Comparison of ENCODE assay signal across 19 cellular contexts in the genomic region with DNA sequence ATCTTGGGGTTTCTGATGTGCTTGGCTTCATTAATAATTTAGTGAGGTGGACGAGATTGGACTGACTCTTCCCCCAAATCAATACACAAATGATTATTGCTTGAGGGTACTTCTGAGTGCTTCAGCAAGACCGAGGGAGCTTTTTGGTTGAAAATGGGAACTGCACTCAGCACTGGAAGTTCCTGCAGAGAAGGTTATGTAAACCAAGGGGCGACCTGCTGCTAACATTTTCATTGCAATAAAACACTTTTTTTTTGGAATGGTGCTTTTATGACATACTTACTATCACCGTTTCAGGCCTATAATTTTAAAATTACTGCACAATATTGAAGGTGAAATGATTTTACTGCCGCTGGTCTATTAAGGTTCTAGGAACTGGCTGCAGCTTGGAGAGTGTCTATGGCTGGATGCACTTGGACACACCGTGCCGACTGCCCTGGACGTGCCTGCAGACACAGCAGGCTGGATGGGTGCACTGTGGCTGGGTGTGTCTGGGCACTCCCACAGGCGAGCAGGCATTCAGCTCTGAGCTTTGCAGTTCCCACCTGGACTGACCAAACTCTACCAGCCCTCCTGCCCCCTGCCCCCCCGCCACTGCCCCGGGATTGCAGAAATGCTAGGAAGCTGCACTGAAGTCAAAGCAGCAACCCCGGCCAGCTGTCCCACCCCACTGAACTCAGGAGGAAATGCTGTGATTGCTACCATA. TPM values are rescaled to one million over a fixed set of nuclear protein-coding genes. Genes with fewer than 3 reads are reported as not detected.
DNase-seq lines count a peak whose midpoint lies in the region; ATAC-seq and TF ChIP-seq lines count a peak whose summit lies in the region.
"Had no signal": no experiment of that assay in that cellular context is flagged by ENCODE, and none has a peak within 500 bp of the region (broad histone marks: within the 10 kb centered on the region; RNA-seq: fewer than 3 reads in every experiment).

No MANE protein-coding gene starts in this region.

- intact Hi-C loops in sciatic nerve (cut with DNase I), result no loop called here

- H3K27me3 ChIP-seq in GM23338 (ENCODE audit: insufficient read depth) (no peaks in the 10 kb centered on the region), iPS-20b (ENCODE audit: insufficient read depth, low read length) (peaks cover 8% of the 10 kb centered on the region; the same call in 1 of the 2 replicates)
- H3K27me3 ChIP-seq: BE2C, foreskin keratinocyte had no signal

- POLR2A ChIA-PET in naive thymus-derived CD8-positive, alpha-beta T cell (lab: Charles Lee), result interaction anchor here (0.6 to 1.4 kb wide), 2 partner anchors 10 to 233 kb away, joined by 3 to 7 read pairs; no protein-coding TSS in a partner anchor

- peak overlapping the region; percentile 38 for H3K4me2 ChIP-seq in GM23338

- no peaks in the 10 kb centered on the region for H3K9me2 ChIP-seq in GM23338 (ENCODE audit: insufficient read depth)

- no peaks in the 10 kb centered on the region for H4K20me1 ChIP-seq in GM23338 (replicated peaks; ENCODE audit: insufficient read depth)

- no peak for TF ChIP-seq CTCF in GM23338 (conservative IDR thresholded peaks at IDR 0.05; ENCODE audit: low read depth in 2 of 2)

- H2AFZ ChIP-seq in GM23338, result peak overlapping the region; percentile 86; the same call in 1 of the 2 replicates

- no peak for ATAC-seq in GM23338
- ATAC-seq in sciatic nerve, result no peak
- ATAC-seq in naive thymus-derived CD8-positive, alpha-beta T cell, result no peak
- ATAC-seq: foreskin keratinocyte; stimulated activated memory B cell treated with anti-CD40 and anti-IgM and Interleukin-4, amounts not matched to agents 10 μg/mL and 1 μg/mL and 100 μg/mL, for 72 hours had no signal

- H3K9ac ChIP-seq in iPS-20b (ENCODE audit: low read depth, low read length), result no peak overlapping the region

- H3K4me1 Mint-ChIP-seq in GM23338, result peaks cover 10% of the 10 kb centered on the region
- H3K4me1 Mint-ChIP-seq in naive thymus-derived CD8-positive, alpha-beta T cell, result peaks cover 4 to 15% (median 13%) of the 10 kb centered on the region in 4 donors
- H3K4me1 Mint-ChIP-seq: mesothelial cell of epicardium; stimulated activated memory B cell treated with anti-CD40 and anti-IgM and Interleukin-4, amounts not matched to agents 10 μg/mL and 1 μg/mL and 100 μg/mL, for 72 hours had no signal

- H3K4me3 ChIP-seq in GM23338 (no peak overlapping the region), iPS-20b (ENCODE audit: low read length) (peak overlapping the region; percentile 15; the same call in 1 of the 2 replicates)

- peaks cover 3% of the 10 kb centered on the region; the same call in 1 of the 2 replicates for H3F3A ChIP-seq in GM23338 (replicated peaks; ENCODE audit: low read depth)

- peaks cover 12% of the 10 kb centered on the region for H3K27me3 Mint-ChIP-seq in GM23338 (ENCODE audit: insufficient read depth, low read depth, poor library complexity)
- peaks cover 3 to 20% (median 10%) of the 10 kb centered on the region in 5 donors for H3K27me3 Mint-ChIP-seq in naive thymus-derived CD8-positive, alpha-beta T cell

- no peaks in the 10 kb centered on the region for H3K9me3 ChIP-seq in iPS-20b (ENCODE audit: insufficient read depth, low read depth, low read length)
- H3K9me3 ChIP-seq: BE2C had no signal

- H3K36me3 Mint-ChIP-seq in GM23338 (ENCODE audit: low read depth), result no peaks in the 10 kb centered on the region
- peaks cover 0 to 3% (median 0%) of the 10 kb centered on the region in 3 donors for H3K36me3 Mint-ChIP-seq in naive thymus-derived CD8-positive, alpha-beta T cell
- H3K36me3 Mint-ChIP-seq: mesothelial cell of epicardium; stimulated activated memory B cell treated with anti-CD40 and anti-IgM and Interleukin-4, amounts not matched to agents 10 μg/mL and 1 μg/mL and 100 μg/mL, for 72 hours had no signal

- DNase-seq in GM23338 (ENCODE audit: low spot score), result no peak
- peak; percentile 58 for DNase-seq in NCI-H69 (lab: John Stamatoyannopoulos, UW)
- DNase-seq in sciatic nerve (ENCODE audit: low spot score), result peak; percentile 47
- DNase-seq in NCI-H2081 (lab: John Stamatoyannopoulos, UW), result no peak
- no peak for DNase-seq in activated T-cell treated with anti-CD3 and anti-CD28 coated beads, Interleukin-2, amount 50 U/mL, for 48 hours
- no peak for DNase-seq in naive thymus-derived CD8-positive, alpha-beta T cell
- DNase-seq: activated CD4-positive, alpha-beta T cell treated with anti-CD3 and anti-CD28 coated beads, Interleukin-2, amount 50 U/mL, for 1 hour; BE2C; foreskin keratinocyte; H9; IMR-90; NCI-H1436 treated with DMSO at 0.1 percent for 48 hours; occipital lobe had no signal

- no peaks in the 10 kb centered on the region for H3K79me2 ChIP-seq in GM23338 (replicated peaks; ENCODE audit: insufficient read depth)

- H3K36me3 ChIP-seq in GM23338 (ENCODE audit: insufficient read depth), result no peaks in the 10 kb centered on the region
- H3K36me3 ChIP-seq in iPS-20b (ENCODE audit: insufficient read depth, low read depth, low read length), result no peaks in the 10 kb centered on the region
- H3K36me3 ChIP-seq: BE2C had no signal

- H3K4me1 ChIP-seq in GM23338 (ENCODE audit: insufficient read depth), result peaks cover 6% of the 10 kb centered on the region
- H3K4me1 ChIP-seq in iPS-20b (ENCODE audit: insufficient read depth, low read length), result peaks cover 6% of the 10 kb centered on the region; the same call in 1 of the 2 replicates
- H3K4me1 ChIP-seq: BE2C, foreskin keratinocyte had no signal

- H3K4me3 Mint-ChIP-seq in GM23338, result peak overlapping the region; percentile 48; the same call in 2 of the 3 replicates
- H3K4me3 Mint-ChIP-seq in naive thymus-derived CD8-positive, alpha-beta T cell, result no peak overlapping the region
- H3K4me3 Mint-ChIP-seq: mesothelial cell of epicardium; stimulated activated memory B cell treated with anti-CD40 and anti-IgM and Interleukin-4, amounts not matched to agents 10 μg/mL and 1 μg/mL and 100 μg/mL, for 72 hours had no signal

- H3K27ac ChIP-seq in GM23338 (ENCODE audit: low read depth), result no peak overlapping the region
- H3K27ac ChIP-seq in iPS-20b (ENCODE audit: low read length), result no peak overlapping the region
- H3K27ac ChIP-seq: foreskin keratinocyte had no signal

- H3K9me3 Mint-ChIP-seq in GM23338, result no peaks in the 10 kb centered on the region
- H3K9me3 Mint-ChIP-seq in naive thymus-derived CD8-positive, alpha-beta T cell, result no peaks in the 10 kb centered on the region
- H3K9me3 Mint-ChIP-seq: H9; mesothelial cell of epicardium; stimulated activated memory B cell treated with anti-CD40 and anti-IgM and Interleukin-4, amounts not matched to agents 10 μg/mL and 1 μg/mL and 100 μg/mL, for 72 hours had no signal

- H3K27ac Mint-ChIP-seq in GM23338, result no peak overlapping the region
- H3K27ac Mint-ChIP-seq in naive thymus-derived CD8-positive, alpha-beta T cell, result no peak overlapping the region
- H3K27ac Mint-ChIP-seq: H9; mesothelial cell of epicardium; stimulated activated memory B cell treated with anti-CD40 and anti-IgM and Interleukin-4, amounts not matched to agents 10 μg/mL and 1 μg/mL and 100 μg/mL, for 72 hours had no signal

TF ChIP-seq in GM23338, 12 proteins besides CTCF, POLR2A, EP300 and RAD21:
- TF ChIP-seq JUNB (IDR thresholded peaks at IDR 0.05; ENCODE audit: unreplicated experiment), result no peak
- no peak for TF ChIP-seq CREB1 (CRISPR knock-in tag; IDR thresholded peaks at IDR 0.05; ENCODE audit: low read depth)
- TF ChIP-seq ZNF114 (CRISPR knock-in tag; IDR thresholded peaks at IDR 0.05), result no peak
- TF ChIP-seq NANOG (IDR thresholded peaks at IDR 0.05; ENCODE audit: borderline replicate concordance), result no peak
- TF ChIP-seq EZH2phosphoT487 (IDR thresholded peaks at IDR 0.05; ENCODE audit: unreplicated experiment), result no peak
- TF ChIP-seq, protein P1, sequence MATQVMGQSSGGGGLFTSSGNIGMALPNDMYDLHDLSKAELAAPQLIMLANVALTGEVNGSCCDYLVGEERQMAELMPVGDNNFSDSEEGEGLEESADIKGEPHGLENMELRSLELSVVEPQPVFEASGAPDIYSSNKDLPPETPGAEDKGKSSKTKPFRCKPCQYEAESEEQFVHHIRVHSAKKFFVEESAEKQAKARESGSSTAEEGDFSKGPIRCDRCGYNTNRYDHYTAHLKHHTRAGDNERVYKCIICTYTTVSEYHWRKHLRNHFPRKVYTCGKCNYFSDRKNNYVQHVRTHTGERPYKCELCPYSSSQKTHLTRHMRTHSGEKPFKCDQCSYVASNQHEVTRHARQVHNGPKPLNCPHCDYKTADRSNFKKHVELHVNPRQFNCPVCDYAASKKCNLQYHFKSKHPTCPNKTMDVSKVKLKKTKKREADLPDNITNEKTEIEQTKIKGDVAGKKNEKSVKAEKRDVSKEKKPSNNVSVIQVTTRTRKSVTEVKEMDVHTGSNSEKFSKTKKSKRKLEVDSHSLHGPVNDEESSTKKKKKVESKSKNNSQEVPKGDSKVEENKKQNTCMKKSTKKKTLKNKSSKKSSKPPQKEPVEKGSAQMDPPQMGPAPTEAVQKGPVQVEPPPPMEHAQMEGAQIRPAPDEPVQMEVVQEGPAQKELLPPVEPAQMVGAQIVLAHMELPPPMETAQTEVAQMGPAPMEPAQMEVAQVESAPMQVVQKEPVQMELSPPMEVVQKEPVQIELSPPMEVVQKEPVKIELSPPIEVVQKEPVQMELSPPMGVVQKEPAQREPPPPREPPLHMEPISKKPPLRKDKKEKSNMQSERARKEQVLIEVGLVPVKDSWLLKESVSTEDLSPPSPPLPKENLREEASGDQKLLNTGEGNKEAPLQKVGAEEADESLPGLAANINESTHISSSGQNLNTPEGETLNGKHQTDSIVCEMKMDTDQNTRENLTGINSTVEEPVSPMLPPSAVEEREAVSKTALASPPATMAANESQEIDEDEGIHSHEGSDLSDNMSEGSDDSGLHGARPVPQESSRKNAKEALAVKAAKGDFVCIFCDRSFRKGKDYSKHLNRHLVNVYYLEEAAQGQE (IDR thresholded peaks at IDR 0.05; ENCODE audit: unreplicated experiment), result no peak
- no peak for TF ChIP-seq STAT1 (IDR thresholded peaks at IDR 0.05; ENCODE audit: unreplicated experiment)

RNA-seq across cellular contexts. Expression of a gene that starts 7.1 kb away (rescaled TPM):
- 43.1 and 62.7 TPM in 2 replicates for total RNA-seq in GM23338 (2014; rRNA removed; shearing (Covaris generic))
- polyA plus RNA-seq in GM23338 (2016; fragmentation: Nextera tagmentation; extraction: Ambion mirVana), result 3.5 and 4.3 TPM in 2 replicates
- total RNA-seq in sciatic nerve, result 21.7 TPM
- not detected for total RNA-seq in naive thymus-derived CD8-positive, alpha-beta T cell
- not detected for polyA plus RNA-seq in naive thymus-derived CD8-positive, alpha-beta T cell

RNA-seq across cellular contexts. Expression of a gene that starts 38.7 kb away (rescaled TPM):
- total RNA-seq in GM23338 (2014; rRNA removed; shearing (Covaris generic)), result 2.6 and 6.3 TPM in 2 replicates
- polyA plus RNA-seq in GM23338 (2016; fragmentation: Nextera tagmentation; extraction: Ambion mirVana), result 2.5 and 3.3 TPM in 2 replicates
- total RNA-seq in sciatic nerve, result 9.0 TPM
- total RNA-seq in naive thymus-derived CD8-positive, alpha-beta T cell, result not detected
- not detected for polyA plus RNA-seq in naive thymus-derived CD8-positive, alpha-beta T cell
- total RNA-seq: foreskin keratinocyte, IMR-90 had no signal
- polyA plus RNA-seq: foreskin keratinocyte, IMR-90 had no signal

RNA-seq across cellular contexts. Expression of a gene that starts 55.1 kb away (rescaled TPM):
- total RNA-seq in GM23338 (2014; rRNA removed; shearing (Covaris generic)), result not detected in 2 replicates
- not detected in 2 replicates for polyA plus RNA-seq in GM23338 (2016; fragmentation: Nextera tagmentation; extraction: Ambion mirVana)
- not detected for total RNA-seq in sciatic nerve
- under 1 TPM in 1 of 2 experiments, not detected in 1; 0.60 TPM for total RNA-seq in naive thymus-derived CD8-positive, alpha-beta T cell
- polyA plus RNA-seq in naive thymus-derived CD8-positive, alpha-beta T cell, result under 1 TPM; 0.10 to 0.27 (median 0.12) TPM
- total RNA-seq: foreskin keratinocyte, H9, IMR-90, mesothelial cell of epicardium, skeletal muscle tissue, urinary bladder had no signal
- polyA plus RNA-seq: adipose tissue, foreskin keratinocyte, IMR-90, urinary bladder had no signal

Comparison
In these comparisons a context has a peak if more than half of its experiments do, and no peak if none do; other contexts are left out.
1. DNase-seq: peak in NCI-H69 (single experiment) and sciatic nerve (single experiment); none in GM23338 (single experiment), NCI-H2081 (0 of 2), activated T-cell treated with anti-CD3 and anti-CD28 coated beads, Interleukin-2, amount 50 U/mL, for 48 hours (0 of 2) and naive thymus-derived CD8-positive, alpha-beta T cell (0 of 10).
2. RNA of a gene that starts 7.1 kb away (total RNA-seq): 43.1 to 62.7 TPM in GM23338 and 21.7 TPM in sciatic nerve (single experiment); not detected in naive thymus-derived CD8-positive, alpha-beta T cell; every median in the first group is over 10 times any median in the second.